ENCODE assay signal across 25 cellular contexts in the genomic region with DNA sequence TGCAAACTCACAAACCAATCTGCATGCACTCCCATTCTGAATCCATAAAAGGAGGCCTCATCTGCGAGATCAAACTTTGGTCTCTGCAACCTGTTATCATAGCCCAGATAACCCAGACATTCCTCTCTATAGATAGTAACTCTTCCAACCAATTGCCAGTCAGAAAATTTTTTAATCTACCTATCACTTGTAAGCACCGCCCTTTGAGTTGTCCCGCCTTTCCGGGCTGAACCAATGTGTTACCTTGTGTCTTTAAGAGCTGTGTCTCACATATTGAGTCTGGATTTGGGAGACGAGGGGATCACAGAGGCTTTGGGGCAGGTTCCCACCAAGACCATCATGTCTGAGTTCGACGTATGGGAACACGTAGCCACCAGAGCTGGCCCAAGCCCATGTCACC.
"Had no signal": no experiment of that assay in that cellular context is flagged by ENCODE, and none has a peak within 500 bp of the region (broad histone marks: within the 10 kb centered on the region; RNA-seq: fewer than 3 reads in every experiment).

No MANE protein-coding gene starts in this region.

- H3K9me3 Mint-ChIP-seq: naive thymus-derived CD4-positive, alpha-beta T cell; natural killer cell treated with Interleukin-12 subunit alpha and Interleukin-12 subunit beta and Interleukin-15 and Interleukin-18, amount 100 ng/mL, for 72 hours; stimulated activated naive B cell treated with anti-CD40 and anti-IgM and Interleukin-4, amounts not matched to agents 10 μg/mL and 1 μg/mL and 100 μg/mL, for 72 hours had no signal

- H3K36me3 ChIP-seq: left ventricle myocardium inferior, pancreas, prostate gland, sigmoid colon, stomach, thyroid gland, transverse colon, upper lobe of left lung, vagina had no signal

- H3K4me1 ChIP-seq: left ventricle myocardium inferior, pancreas, prostate gland, sigmoid colon, stomach, testis, thyroid gland, transverse colon, upper lobe of left lung, vagina had no signal

- H3K4me1 Mint-ChIP-seq: stimulated activated naive B cell treated with anti-CD40 and anti-IgM and Interleukin-4, amounts not matched to agents 10 μg/mL and 1 μg/mL and 100 μg/mL, for 72 hours had no signal

- H3K4me3 ChIP-seq: left ventricle myocardium inferior, lung, mucosa of descending colon, pancreas, prostate gland, sigmoid colon, smooth muscle cell, stomach, testis, thyroid gland, transverse colon, upper lobe of left lung, vagina had no signal

- H3K27ac Mint-ChIP-seq: naive thymus-derived CD4-positive, alpha-beta T cell; natural killer cell treated with Interleukin-12 subunit alpha and Interleukin-12 subunit beta and Interleukin-15 and Interleukin-18, amount 100 ng/mL, for 72 hours; stimulated activated naive B cell treated with anti-CD40 and anti-IgM and Interleukin-4, amounts not matched to agents 10 μg/mL and 1 μg/mL and 100 μg/mL, for 72 hours had no signal

- DNase-seq: islet precursor cell; left ventricle myocardium inferior; midbrain; mucosa of descending colon; naive thymus-derived CD4-positive, alpha-beta T cell; nucleus accumbens; pancreas; posterior cingulate gyrus; retina; right cardiac atrium; sigmoid colon; stimulated activated CD4-positive, alpha-beta T cell treated with anti-CD3 and anti-CD28 coated beads, Interleukin-1b, Interleukin-23, amount 100 ng/mL, for 48 hours; stimulated activated CD4-positive, alpha-beta T cell treated with anti-CD3 and anti-CD28 coated beads, Interleukin-2, amount 100 ng/mL, for 48 hours; stimulated activated naive B cell treated with anti-CD40 and anti-IgM and Interleukin-4, amounts not matched to agents 10 μg/mL and 1 μg/mL and 100 μg/mL, for 72 hours; stimulated activated naive CD8-positive, alpha-beta T cell treated with anti-CD3 and anti-CD28 coated beads, Interleukin-15, Interleukin-2, amounts not matched to agents 100 U/mL and 50 U/mL, for 24 hours; stomach; testis; thyroid gland; transverse colon had no signal

- H3K27me3 Mint-ChIP-seq: natural killer cell treated with Interleukin-12 subunit alpha and Interleukin-12 subunit beta and Interleukin-15 and Interleukin-18, amount 100 ng/mL, for 72 hours had no signal

- H3K36me3 Mint-ChIP-seq: naive thymus-derived CD4-positive, alpha-beta T cell; natural killer cell treated with Interleukin-12 subunit alpha and Interleukin-12 subunit beta and Interleukin-15 and Interleukin-18, amount 100 ng/mL, for 72 hours; stimulated activated naive B cell treated with anti-CD40 and anti-IgM and Interleukin-4, amounts not matched to agents 10 μg/mL and 1 μg/mL and 100 μg/mL, for 72 hours had no signal

- H3K4me3 Mint-ChIP-seq: naive thymus-derived CD4-positive, alpha-beta T cell; natural killer cell treated with Interleukin-12 subunit alpha and Interleukin-12 subunit beta and Interleukin-15 and Interleukin-18, amount 100 ng/mL, for 72 hours; stimulated activated naive B cell treated with anti-CD40 and anti-IgM and Interleukin-4, amounts not matched to agents 10 μg/mL and 1 μg/mL and 100 μg/mL, for 72 hours had no signal

- ATAC-seq: mucosa of descending colon; naive thymus-derived CD4-positive, alpha-beta T cell; natural killer cell treated with Interleukin-12 subunit alpha and Interleukin-12 subunit beta and Interleukin-15 and Interleukin-18, amount 100 ng/mL, for 72 hours; pancreas; right cardiac atrium; stimulated activated naive B cell treated with anti-CD40 and anti-IgM and Interleukin-4, amounts not matched to agents 10 μg/mL and 1 μg/mL and 100 μg/mL, for 72 hours; stimulated activated naive CD8-positive, alpha-beta T cell treated with anti-CD3 and anti-CD28 coated beads, Interleukin-15, Interleukin-2, amounts not matched to agents 100 U/mL and 50 U/mL, for 24 hours had no signal

- H3K27ac ChIP-seq: left ventricle myocardium inferior, pancreas, prostate gland, sigmoid colon, stomach, testis, thyroid gland, transverse colon, upper lobe of left lung, vagina had no signal

- H3K27me3 ChIP-seq: pancreas, testis, thyroid gland, transverse colon, upper lobe of left lung, vagina had no signal

- H3K4me2 ChIP-seq: smooth muscle cell had no signal

- H3K9me3 ChIP-seq: left ventricle myocardium inferior, mucosa of descending colon, pancreas, prostate gland, sigmoid colon, stomach, testis, thyroid gland, transverse colon, upper lobe of left lung, vagina had no signal
